ENCODE assay signal across 28 cellular contexts in genomic region chr7:27700501-27700900, GRCh38.
"Had no signal": no experiment of that assay in that cellular context is flagged by ENCODE, and none has a peak within 500 bp of the region (broad histone marks: within the 10 kb centered on the region; RNA-seq: fewer than 3 reads in every experiment).

No MANE protein-coding gene starts in this region.

- H2AFZ ChIP-seq: PC-9 had no signal

- H3K9me3 Mint-ChIP-seq: activated CD4-positive, alpha-beta T cell treated with anti-CD3 and anti-CD28 coated beads, Interleukin-2, amount 10 ng/mL, durations not matched to agents 7 days and 5 days; activated naive CD4-positive, alpha-beta T cell treated with anti-CD3 and anti-CD28 coated beads, Interleukin-2, amount 50 U/mL, for 24 hours; activated naive CD8-positive, alpha-beta T cell treated with anti-CD3 and anti-CD28 coated beads, Interleukin-2, amount 10 ng/mL, durations not matched to agents 7 days and 5 days; activated T-cell treated with anti-CD3 and anti-CD28 coated beads, Interleukin-2, amount 50 U/mL, for 24 hours; activated T-helper 2 cell treated with anti-CD3 and anti-CD28 coated beads, Interferon-gamma antibody, Interleukin-2, Interleukin-4, amounts not matched to agents 10 μg/mL and 5 μg/mL and 100 μg/mL, durations not matched to agents 14 hours and 24 hours and 36 hours; central memory CD8-positive, alpha-beta T cell had no signal

- H3K4me1 Mint-ChIP-seq: activated CD4-positive, alpha-beta T cell treated with anti-CD3 and anti-CD28 coated beads, Interleukin-2, amount 10 ng/mL, durations not matched to agents 7 days and 5 days; activated naive CD4-positive, alpha-beta T cell treated with anti-CD3 and anti-CD28 coated beads, Interleukin-2, amount 50 U/mL, for 24 hours; activated naive CD8-positive, alpha-beta T cell treated with anti-CD3 and anti-CD28 coated beads, Interleukin-2, amount 10 ng/mL, durations not matched to agents 7 days and 5 days; central memory CD8-positive, alpha-beta T cell had no signal

- DNase-seq: activated CD4-positive, alpha-beta T cell treated with anti-CD3 and anti-CD28 coated beads for 36 hours; activated CD4-positive, alpha-beta T cell treated with anti-CD3 and anti-CD28 coated beads, Interleukin-2, amount 10 ng/mL, durations not matched to agents 7 days and 5 days; activated CD4-positive, alpha-beta T cell treated with anti-CD3 and anti-CD28 coated beads, Interleukin-2, amount 50 U/mL, for 48 hours; activated CD8-positive, alpha-beta T cell treated with anti-CD3 and anti-CD28 coated beads, Interleukin-2, amount 10 ng/mL, durations not matched to agents 7 days and 5 days; activated gamma-delta T cell; activated naive CD4-positive, alpha-beta T cell treated with Interleukin-2 at 50 U/mL for 16 hours; activated naive CD8-positive, alpha-beta T cell treated with anti-CD3 and anti-CD28 coated beads, Interleukin-2, amount 10 ng/mL, durations not matched to agents 7 days and 5 days; activated T-cell treated with anti-CD3 and anti-CD28 coated beads, Interleukin-2, amount 50 U/mL, for 24 hours; amygdala; IMR-90; Kasumi-1; MM.1S; NCI-H1436 treated with DMSO at 0.1 percent for 48 hours; NCI-H1694 treated with DMSO at 0.1 percent for 48 hours; NCI-H2029; NCI-H345; NCI-H524 treated with DMSO at 0.1 percent for 48 hours; NCI-H774; PC-9; SIG-M5; T1000 had no signal

- H3K27ac ChIP-seq: ascending aorta, cardiac muscle cell, PC-9, RWPE1 had no signal

- H3K27ac Mint-ChIP-seq: activated CD4-positive, alpha-beta T cell treated with anti-CD3 and anti-CD28 coated beads for 36 hours; activated CD4-positive, alpha-beta T cell treated with anti-CD3 and anti-CD28 coated beads, Interleukin-2, amount 10 ng/mL, durations not matched to agents 7 days and 5 days; activated CD8-positive, alpha-beta T cell treated with anti-CD3 and anti-CD28 coated beads, Interleukin-2, amount 10 ng/mL, durations not matched to agents 7 days and 5 days; activated naive CD4-positive, alpha-beta T cell treated with anti-CD3 and anti-CD28 coated beads, Interleukin-2, amount 50 U/mL, for 24 hours; activated naive CD8-positive, alpha-beta T cell treated with anti-CD3 and anti-CD28 coated beads, Interleukin-2, amount 10 ng/mL, durations not matched to agents 7 days and 5 days; activated T-cell treated with anti-CD3 and anti-CD28 coated beads, Interleukin-2, amount 50 U/mL, for 24 hours; activated T-helper 2 cell treated with anti-CD3 and anti-CD28 coated beads, Interferon-gamma antibody, Interleukin-2, Interleukin-4, amounts not matched to agents 10 μg/mL and 5 μg/mL and 100 μg/mL, durations not matched to agents 14 hours and 24 hours and 36 hours had no signal

- H3K4me3 ChIP-seq: ascending aorta, cardiac muscle cell, K562, PC-9 had no signal

- H3K27me3 ChIP-seq: ascending aorta, cardiac muscle cell had no signal

- H3K4me3 Mint-ChIP-seq: activated CD4-positive, alpha-beta T cell treated with anti-CD3 and anti-CD28 coated beads for 36 hours; activated CD4-positive, alpha-beta T cell treated with anti-CD3 and anti-CD28 coated beads, Interleukin-2, amount 10 ng/mL, durations not matched to agents 7 days and 5 days; activated CD8-positive, alpha-beta T cell treated with anti-CD3 and anti-CD28 coated beads, Interleukin-2, amount 10 ng/mL, durations not matched to agents 7 days and 5 days; activated naive CD4-positive, alpha-beta T cell treated with anti-CD3 and anti-CD28 coated beads, Interleukin-2, amount 50 U/mL, for 24 hours; activated naive CD8-positive, alpha-beta T cell treated with anti-CD3 and anti-CD28 coated beads, Interleukin-2, amount 10 ng/mL, durations not matched to agents 7 days and 5 days; activated T-cell treated with anti-CD3 and anti-CD28 coated beads, Interleukin-2, amount 50 U/mL, for 24 hours; central memory CD8-positive, alpha-beta T cell had no signal

- H3K36me3 ChIP-seq: ascending aorta, cardiac muscle cell had no signal

- H3K36me3 Mint-ChIP-seq: activated naive CD4-positive, alpha-beta T cell treated with anti-CD3 and anti-CD28 coated beads, Interleukin-2, amount 50 U/mL, for 24 hours; activated naive CD8-positive, alpha-beta T cell treated with anti-CD3 and anti-CD28 coated beads, Interleukin-2, amount 10 ng/mL, durations not matched to agents 7 days and 5 days had no signal

- H3K4me1 ChIP-seq: ascending aorta had no signal

- H3K9me3 ChIP-seq: ascending aorta had no signal

- H3K4me2 ChIP-seq: PC-9 had no signal
